Comparison of ENCODE assay signal across 1 cellular context in genomic region chr1:209064850-209065249, GRCh38.
TF ChIP-seq lines count a peak whose summit lies in the region.

No MANE protein-coding gene starts in this region.

TF ChIP-seq in GM23338, 12 proteins besides CTCF, POLR2A, EP300 and RAD21 (continued from another document):
- TF ChIP-seq ZNF331 (CRISPR knock-in tag; IDR thresholded peaks at IDR 0.05; ENCODE audit: low read depth) = no peak
- no peak for TF ChIP-seq REST (IDR thresholded peaks at IDR 0.05; ENCODE audit: unreplicated experiment)
- TF ChIP-seq CREB1 (CRISPR knock-in tag; IDR thresholded peaks at IDR 0.05; ENCODE audit: low read depth) = no peak
- TF ChIP-seq NANOG (IDR thresholded peaks at IDR 0.05; ENCODE audit: borderline replicate concordance) = no peak
- TF ChIP-seq STAT1 (IDR thresholded peaks at IDR 0.05; ENCODE audit: unreplicated experiment) = no peak
- TF ChIP-seq EZH2 (IDR thresholded peaks at IDR 0.05; ENCODE audit: low read depth, unreplicated experiment) = no peak
- TF ChIP-seq POLR2AphosphoS5 (IDR thresholded peaks at IDR 0.05; ENCODE audit: low read depth) = no peak
- TF ChIP-seq ZNF114 (CRISPR knock-in tag; IDR thresholded peaks at IDR 0.05) = no peak
- TF ChIP-seq ETS1 (IDR thresholded peaks at IDR 0.05) = no peak
